ENCODE assay signal across 1 cellular context in genomic region chr2:9952286-9952737, GRCh38.
TF ChIP-seq lines count a peak whose summit lies in the region.

No MANE protein-coding gene starts in this region.

TF ChIP-seq in HCT116, 20 proteins besides CTCF, POLR2A, EP300 and RAD21 (continued from another document):
- no peak for TF ChIP-seq SRF (IDR thresholded peaks at IDR 0.05; ENCODE audit: low read depth)
TF ChIP-seq in HCT116: peak in this region for 0.
